ENCODE assay signal across 1 cellular context in genomic region chr5:74659172-74659571, GRCh38.
TF ChIP-seq lines count a peak whose summit lies in the region.

No MANE protein-coding gene starts in this region.

TF ChIP-seq in HEK293, 187 proteins besides CTCF, POLR2A, EP300 and RAD21 (continued from another document):
- peak; percentile 25; the same call in 1 of the 2 replicates for TF ChIP-seq SCRT1 (tag by site-specific recombination; IDR thresholded peaks at IDR 0.05; ENCODE audit: borderline replicate concordance)
